Comparison of ENCODE assay signal across 28 cellular contexts in genomic region chr20:61419501-61419900, GRCh38.
A peak's percentile ranks its signal among the peaks of the same experiment; 100 is the strongest.
DNase-seq lines count a peak whose midpoint lies in the region; ATAC-seq, FAIRE-seq and TF ChIP-seq lines count a peak whose summit lies in the region.
"Had no signal": no experiment of that assay in that cellular context is flagged by ENCODE, and none has a peak within 500 bp of the region (broad histone marks: within the 10 kb centered on the region; RNA-seq: fewer than 3 reads in every experiment).

No MANE protein-coding gene starts in this region.

- H3K9ac ChIP-seq in Karpas-422 (ENCODE audit: low read length) (no peak overlapping the region), H1 (replicated peaks in 1 of 4; ENCODE audit: extremely low read depth in 1 of 4, low read depth in 3 of 4, low read length in 3 of 4) (no peak overlapping the region), neural progenitor cell (no peak overlapping the region)
- H3K9ac ChIP-seq: BLaER1 had no signal

- H3K56ac ChIP-seq in H1 (replicated peaks; ENCODE audit: insufficient read length, low read depth, low read length): no peak overlapping the region

- H3K9me3 ChIP-seq in Karpas-422 (ENCODE audit: low read length) (no peaks in the 10 kb centered on the region), H1 (ENCODE audit: insufficient read depth in 2 of 2, low read depth in 1 of 2, low read length in 1 of 2) (no peaks in the 10 kb centered on the region), neural progenitor cell (ENCODE audit: low read depth) (no peaks in the 10 kb centered on the region)
- H3K9me3 ChIP-seq: BE2C, BLaER1 had no signal

- H3K18ac ChIP-seq in H1 (ENCODE audit: extremely low read depth, low read length): no peak overlapping the region

- no peak for TF ChIP-seq EP300 in H1 (IDR thresholded peaks at IDR 0.05; ENCODE audit: borderline replicate concordance in 1 of 2, low read depth in 2 of 2, low read length in 2 of 2)

- CTCF ChIA-PET in H1 (lab: Charles Lee; ENCODE audit: partially characterized antibody): interaction anchor here (1.1 kb wide), 1 partner anchor 467 kb away, joined by 3 read pairs; no protein-coding TSS in a partner anchor
- CTCF ChIA-PET in activated CD4-positive, alpha-beta memory T cell treated with anti-CD3 and anti-CD28 coated beads for 36 hours (lab: Charles Lee): no interaction called here

- peaks cover 9% of the 10 kb centered on the region for H3F3A ChIP-seq in neural progenitor cell (ENCODE audit: low read depth)

- H3K23me2 ChIP-seq in H1 (ENCODE audit: low read depth, low read length): peaks cover 5% of the 10 kb centered on the region; the same call in 1 of the 2 replicates

- intact Hi-C loops in activated CD4-positive, alpha-beta memory T cell treated with anti-CD3 and anti-CD28 coated beads for 36 hours (cut with micrococcal nuclease): no loop called here

- no peak overlapping the region for H2BK20ac ChIP-seq in H1 (ENCODE audit: low read length)

- no peak overlapping the region for H3K4me2 ChIP-seq in Karpas-422 (ENCODE audit: low read depth, low read length, poor library complexity, severe bottlenecking)
- H3K4me2 ChIP-seq in H1 (ENCODE audit: insufficient read depth in 1 of 2, low read depth in 2 of 2, low read length in 2 of 2): no peak overlapping the region
- H3K4me2 ChIP-seq in neural progenitor cell: no peak overlapping the region

- no peak overlapping the region for H4K5ac ChIP-seq in H1 (ENCODE audit: insufficient read length, low read depth, low read length)

- H4K20me1 ChIP-seq in Karpas-422 (ENCODE audit: insufficient read depth, low read depth, low read length) (no peaks in the 10 kb centered on the region), H1 (replicated peaks in 1 of 2; ENCODE audit: control insufficient read depth in 1 of 2, insufficient read depth in 2 of 2, low read length in 2 of 2) (peaks cover 0 to 5% of the 10 kb centered on the region in 2 experiments), neural progenitor cell (ENCODE audit: low read depth) (no peaks in the 10 kb centered on the region)
- H4K20me1 ChIP-seq: BLaER1 had no signal

- no peak for FAIRE-seq in H1 (lab: Jason Lieb, UNC)
- FAIRE-seq: A204.1, GM12878, GM12892, GM18507 had no signal

- no peaks in the 10 kb centered on the region for H3K4me1 ChIP-seq in Karpas-422 (ENCODE audit: low read length)
- H3K4me1 ChIP-seq in H1 (replicated peaks in 1 of 4; ENCODE audit: control insufficient read depth in 3 of 4, insufficient read depth in 4 of 4, low read length in 3 of 4): peaks cover 0 to 9% (median 7%) of the 10 kb centered on the region in 4 experiments; a peak in 5 of 7 replicates
- H3K4me1 ChIP-seq in neural progenitor cell: peaks cover 24% of the 10 kb centered on the region
- H3K4me1 ChIP-seq: BE2C had no signal

- peak overlapping the region; percentile 46 for H2BK15ac ChIP-seq in H1 (ENCODE audit: low read length)

- H3K4me1 Mint-ChIP-seq in neural progenitor cell: peaks cover 33% of the 10 kb centered on the region
- H3K4me1 Mint-ChIP-seq in activated naive CD8-positive, alpha-beta T cell treated with anti-CD3 and anti-CD28 coated beads for 36 hours: no peaks in the 10 kb centered on the region
- H3K4me1 Mint-ChIP-seq in activated CD4-positive, alpha-beta memory T cell treated with anti-CD3 and anti-CD28 coated beads for 36 hours (ENCODE audit: low read depth): no peaks in the 10 kb centered on the region
- H3K4me1 Mint-ChIP-seq in activated T-cell treated with anti-CD3 and anti-CD28 coated beads, Interleukin-2, amount 50 U/mL, for 4 hours (ENCODE audit: low read depth): no peaks in the 10 kb centered on the region
- H3K4me1 Mint-ChIP-seq: CD14-positive monocyte; CD4-positive, alpha-beta memory T cell; CD8-positive, alpha-beta memory T cell had no signal

- no peak overlapping the region for H3K4me3 Mint-ChIP-seq in neural progenitor cell
- H3K4me3 Mint-ChIP-seq in activated naive CD8-positive, alpha-beta T cell treated with anti-CD3 and anti-CD28 coated beads for 36 hours: no peak overlapping the region
- H3K4me3 Mint-ChIP-seq in activated CD4-positive, alpha-beta memory T cell treated with anti-CD3 and anti-CD28 coated beads for 36 hours: no peak overlapping the region
- H3K4me3 Mint-ChIP-seq in activated T-cell treated with anti-CD3 and anti-CD28 coated beads, Interleukin-2, amount 50 U/mL, for 4 hours: no peak overlapping the region
- H3K4me3 Mint-ChIP-seq: CD14-positive monocyte; CD4-positive, alpha-beta memory T cell; CD4-positive, CD25-positive, alpha-beta regulatory T cell; CD8-positive, alpha-beta memory T cell had no signal

- no peak for ATAC-seq in activated T-cell treated with anti-CD3 and anti-CD28 coated beads, Interleukin-2, amount 50 U/mL, for 4 hours
- ATAC-seq: GM12878 had no signal

- no peak overlapping the region for H3K4ac ChIP-seq in H1 (replicated peaks; ENCODE audit: insufficient read length, low read depth, low read length)

- TF ChIP-seq RAD21 in H1 (IDR thresholded peaks at IDR 0.05 in 1 of 2, conservative IDR thresholded peaks at IDR 0.05 in 1 of 2; ENCODE audit: low read depth in 2 of 2, low read length in 2 of 2): no peak

- POLR2A ChIA-PET in H1 (lab: Charles Lee; ENCODE audit: partially characterized antibody): interaction anchor here (1.1 kb wide), 1 partner anchor 17 kb away, joined by 3 read pairs; no protein-coding TSS in a partner anchor
- POLR2A ChIA-PET in activated CD4-positive, alpha-beta memory T cell treated with anti-CD3 and anti-CD28 coated beads for 36 hours (lab: Charles Lee): no interaction called here

- H3K79me1 ChIP-seq in H1 (ENCODE audit: low read depth, low read length): no peaks in the 10 kb centered on the region

- no peak overlapping the region; the same call in 1 of the 2 replicates for H4K8ac ChIP-seq in H1 (ENCODE audit: extremely low read depth, insufficient read depth, low read length)

- no peak overlapping the region for H3K27ac ChIP-seq in Karpas-422 (ENCODE audit: low read length)
- no peak overlapping the region for H3K27ac ChIP-seq in H1 (ENCODE audit: low read depth, low read length)
- no peak overlapping the region for H3K27ac ChIP-seq in neural progenitor cell
- H3K27ac ChIP-seq: BLaER1 had no signal

- H3K36me3 ChIP-seq in Karpas-422 (ENCODE audit: insufficient read depth, low read length) (no peaks in the 10 kb centered on the region), H1 (ENCODE audit: control insufficient read depth in 2 of 4, insufficient read depth in 4 of 4, low read length in 3 of 4) (no peaks in the 10 kb centered on the region), neural progenitor cell (no peaks in the 10 kb centered on the region)
- H3K36me3 ChIP-seq: BE2C, BLaER1 had no signal

- no peaks in the 10 kb centered on the region for H3K36me3 Mint-ChIP-seq in neural progenitor cell
- no peaks in the 10 kb centered on the region for H3K36me3 Mint-ChIP-seq in activated naive CD8-positive, alpha-beta T cell treated with anti-CD3 and anti-CD28 coated beads for 36 hours
- no peaks in the 10 kb centered on the region for H3K36me3 Mint-ChIP-seq in activated CD4-positive, alpha-beta memory T cell treated with anti-CD3 and anti-CD28 coated beads for 36 hours
- H3K36me3 Mint-ChIP-seq in activated T-cell treated with anti-CD3 and anti-CD28 coated beads, Interleukin-2, amount 50 U/mL, for 4 hours (ENCODE audit: insufficient read depth): no peaks in the 10 kb centered on the region
- H3K36me3 Mint-ChIP-seq: CD14-positive monocyte; CD4-positive, alpha-beta memory T cell; CD4-positive, CD25-positive, alpha-beta regulatory T cell; CD8-positive, alpha-beta memory T cell had no signal

- no peak overlapping the region for H2BK120ac ChIP-seq in H1 (replicated peaks; ENCODE audit: low read depth, low read length)

- peaks cover 2% of the 10 kb centered on the region for H3K27me3 Mint-ChIP-seq in neural progenitor cell (ENCODE audit: insufficient read depth, low read depth)
- peaks cover 5% of the 10 kb centered on the region for H3K27me3 Mint-ChIP-seq in activated naive CD8-positive, alpha-beta T cell treated with anti-CD3 and anti-CD28 coated beads for 36 hours
- H3K27me3 Mint-ChIP-seq in activated CD4-positive, alpha-beta memory T cell treated with anti-CD3 and anti-CD28 coated beads for 36 hours: no peaks in the 10 kb centered on the region
- H3K27me3 Mint-ChIP-seq in activated T-cell treated with anti-CD3 and anti-CD28 coated beads, Interleukin-2, amount 50 U/mL, for 4 hours (ENCODE audit: low read depth): no peaks in the 10 kb centered on the region
- H3K27me3 Mint-ChIP-seq: CD4-positive, alpha-beta memory T cell; CD4-positive, CD25-positive, alpha-beta regulatory T cell; CD8-positive, alpha-beta memory T cell had no signal

- H3K79me2 ChIP-seq in Karpas-422 (ENCODE audit: low read length) (no peaks in the 10 kb centered on the region), H1 (ENCODE audit: control insufficient read depth in 1 of 2, insufficient read depth in 2 of 2, low read length in 2 of 2) (no peaks in the 10 kb centered on the region), neural progenitor cell (ENCODE audit: low read depth) (no peaks in the 10 kb centered on the region)

- TF ChIP-seq CTCF in H1 (IDR thresholded peaks at IDR 0.05; ENCODE audit: control extremely low read depth in 1 of 3, insufficient read depth in 1 of 3, low read depth in 1 of 3, low read length in 3 of 3) (no peak), neural progenitor cell (IDR thresholded peaks at IDR 0.05) (no peak)

- H2AFZ ChIP-seq in Karpas-422 (ENCODE audit: low read length): no peak overlapping the region
- H2AFZ ChIP-seq in H1 (ENCODE audit: low read length): no peak overlapping the region
- H2AFZ ChIP-seq in neural progenitor cell (replicated peaks): no peak overlapping the region

- H2BK12ac ChIP-seq in H1 (ENCODE audit: low read depth, low read length): no peak overlapping the region

- H3K4me3 ChIP-seq in Karpas-422 (ENCODE audit: low read length) (no peak overlapping the region), H1 (ENCODE audit: extremely low read depth in 1 of 4, insufficient read depth in 2 of 4, low read depth in 3 of 4, low read length in 4 of 4) (no peak overlapping the region), neural progenitor cell (no peak overlapping the region)
- H3K4me3 ChIP-seq: BLaER1, GM12878 had no signal

- H3K9me2 ChIP-seq in Karpas-422 (replicated peaks; ENCODE audit: insufficient read depth, low read length): no peaks in the 10 kb centered on the region

- DNase-seq in Karpas-422 (peak; percentile 11), H1 (ENCODE audit: low read depth in 1 of 2, low spot score in 2 of 2) (no peak), neural progenitor cell (ENCODE audit: low spot score) (no peak), mesenteric fat pad (ENCODE audit: low spot score) (no peak)
- DNase-seq in activated naive CD8-positive, alpha-beta T cell treated with anti-CD3 and anti-CD28 coated beads for 36 hours: no peak
- no peak for DNase-seq in activated CD4-positive, alpha-beta memory T cell treated with anti-CD3 and anti-CD28 coated beads for 36 hours
- DNase-seq in activated T-cell treated with anti-CD3 and anti-CD28 coated beads, Interleukin-2, amount 50 U/mL, for 4 hours: no peak
- DNase-seq: 8988T; ACHN; BE2C; C1 segment of cervical spinal cord; CD4-positive, alpha-beta memory T cell; CD4-positive, CD25-positive, alpha-beta regulatory T cell; CD8-positive, alpha-beta memory T cell; COR-L47; DMS 273 treated with DMSO at 0.1 percent for 48 hours; DMS153; DMS53; DMS79; DND-41; EL; GDM1 had no signal

- WGBS in H1 (ENCODE audit: extremely low coverage in 1 of 2, insufficient coverage in 1 of 2, insufficient read length in 1 of 2, insufficient replicate concordance in 2 of 2, low coverage in 1 of 2, low lambda C conversion rate in 2 of 2, missing lambda C conversion rate in 1 of 2), 2 experiments: 82% methylated on average over 6 of the region's 6 CpGs; no CpG with 5 or more reads in 1 of the 2 experiments

- H3K23ac ChIP-seq in H1 (ENCODE audit: insufficient read length): no peak overlapping the region

- H3K14ac ChIP-seq in H1 (ENCODE audit: insufficient read length): no peak overlapping the region

- TF ChIP-seq POLR2A in H1 (IDR thresholded peaks at IDR 0.05; ENCODE audit: control extremely low read depth in 1 of 2, low read depth in 2 of 2, low read length in 2 of 2): no peak

- H2AK5ac ChIP-seq in H1 (ENCODE audit: low read depth, low read length): no peak overlapping the region

- H3K27me3 ChIP-seq in Karpas-422 (ENCODE audit: low read length): no peaks in the 10 kb centered on the region
- H3K27me3 ChIP-seq in H1 (replicated peaks in 1 of 4; ENCODE audit: control insufficient read depth in 3 of 4, extremely low read depth in 1 of 4, insufficient read depth in 3 of 4, low read length in 3 of 4): peaks cover 0 to 2% (median 0%) of the 10 kb centered on the region in 4 experiments; a peak in 3 of 7 replicates
- no peaks in the 10 kb centered on the region for H3K27me3 ChIP-seq in neural progenitor cell
- H3K27me3 ChIP-seq: BE2C, BLaER1 had no signal

- no peak overlapping the region for H2BK5ac ChIP-seq in H1 (ENCODE audit: low read depth, low read length)

- peak overlapping the region; percentile 78 for H3K27ac Mint-ChIP-seq in neural progenitor cell
- H3K27ac Mint-ChIP-seq in activated naive CD8-positive, alpha-beta T cell treated with anti-CD3 and anti-CD28 coated beads for 36 hours: no peak overlapping the region
- no peak overlapping the region for H3K27ac Mint-ChIP-seq in activated CD4-positive, alpha-beta memory T cell treated with anti-CD3 and anti-CD28 coated beads for 36 hours
- H3K27ac Mint-ChIP-seq: CD14-positive monocyte; CD4-positive, alpha-beta memory T cell; CD4-positive, CD25-positive, alpha-beta regulatory T cell; CD8-positive, alpha-beta memory T cell had no signal

- H4K91ac ChIP-seq in H1 (replicated peaks; ENCODE audit: insufficient read length, low read length): peak overlapping the region; percentile 32

- H3K9me3 Mint-ChIP-seq in neural progenitor cell: peaks cover 3% of the 10 kb centered on the region
- H3K9me3 Mint-ChIP-seq in activated naive CD8-positive, alpha-beta T cell treated with anti-CD3 and anti-CD28 coated beads for 36 hours: no peaks in the 10 kb centered on the region
- peaks cover 2% of the 10 kb centered on the region for H3K9me3 Mint-ChIP-seq in activated CD4-positive, alpha-beta memory T cell treated with anti-CD3 and anti-CD28 coated beads for 36 hours
- H3K9me3 Mint-ChIP-seq in activated T-cell treated with anti-CD3 and anti-CD28 coated beads, Interleukin-2, amount 50 U/mL, for 4 hours: no peaks in the 10 kb centered on the region
